ENCODE assay signal across 8 cellular contexts in the genomic region with DNA sequence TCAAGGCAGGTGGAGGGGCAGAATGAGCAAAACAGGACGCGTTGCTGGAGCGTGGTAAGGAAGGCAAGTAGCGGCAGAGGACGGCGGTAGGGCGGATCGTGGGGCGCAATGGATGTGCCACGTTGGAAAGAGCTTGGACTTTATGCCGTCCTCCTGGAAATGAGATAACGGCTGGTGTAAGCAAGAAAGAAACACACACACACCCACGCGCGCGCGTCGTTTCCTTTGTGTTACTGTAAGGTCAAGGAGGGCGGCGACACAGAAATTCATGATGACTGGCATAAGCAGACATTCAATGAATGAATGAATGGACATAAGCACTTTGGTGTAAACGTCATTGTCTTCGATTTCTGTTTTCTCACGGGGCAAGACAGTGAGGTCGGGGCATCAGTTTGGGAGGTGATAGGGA. TPM values are rescaled to one million over a fixed set of nuclear protein-coding genes. Genes with fewer than 3 reads are reported as not detected.
DNase-seq lines count a peak whose midpoint lies in the region; ATAC-seq, FAIRE-seq and TF ChIP-seq lines count a peak whose summit lies in the region.

No MANE protein-coding gene starts in this region.

- peak overlapping the region; percentile 1 to 58 for H3K18ac ChIP-seq in mesenchymal stem cell (ENCODE audit: low read depth in 1 of 2, low read length in 2 of 2)

- WGBS in mesenchymal stem cell, result 4% methylated on average over 24 of the region's 24 CpGs

- peaks cover 3 to 19% of the 10 kb centered on the region in 2 experiments for H3K36me3 ChIP-seq in mesenchymal stem cell (ENCODE audit: control insufficient read depth in 1 of 2, insufficient read depth in 2 of 2, low read depth in 1 of 2, low read length in 2 of 2)

- H3K23ac ChIP-seq in mesenchymal stem cell (ENCODE audit: low read length in 2 of 2), result no peak overlapping the region

- peak overlapping the region; percentile 91 for H3K4me3 ChIP-seq in AG04449 (ENCODE audit: low read depth, low read length)
- H3K4me3 ChIP-seq in mesenchymal stem cell (ENCODE audit: insufficient read depth in 1 of 2, low read depth in 1 of 2, low read length in 2 of 2), result peak overlapping the region; percentile 81 to 86

- H3K4ac ChIP-seq in mesenchymal stem cell (ENCODE audit: low read depth in 1 of 2, low read length in 2 of 2), result peak overlapping the region in 1 of 2 experiments; percentile 33

- ATAC-seq in HG02610 (IDR thresholded peaks at IDR 0.05; ENCODE audit: unreplicated experiment), result peak; percentile 0

- no peak overlapping the region for H2BK15ac ChIP-seq in mesenchymal stem cell (ENCODE audit: low read depth, poor library complexity, severe bottlenecking)

- CTCF ChIA-PET in AG04449 (lab: Yijun Ruan, JAX), result interaction anchor here (1.1 to 4.5 kb wide), 8 partner anchors 10 to 223 kb away, joined by 3 to 20 read pairs (median 5); partner anchors contain the start of genes COX15 and CUTC

- no peak overlapping the region for H4K91ac ChIP-seq in mesenchymal stem cell (ENCODE audit: low read length)

- no peak overlapping the region for H2BK120ac ChIP-seq in mesenchymal stem cell (ENCODE audit: low read depth, low read length)

- peak overlapping the region; percentile 76 for H3K4me2 ChIP-seq in mesenchymal stem cell (ENCODE audit: low read length, poor library complexity, severe bottlenecking)

- H3K9me3 ChIP-seq in mesenchymal stem cell (ENCODE audit: control insufficient read depth, low read length), result no peaks in the 10 kb centered on the region

- POLR2A ChIA-PET in AG04449 (lab: Yijun Ruan, JAX), result interaction anchor here (0.7 to 1.1 kb wide), 5 partner anchors 37 to 256 kb away, joined by 3 to 9 read pairs (median 3); no protein-coding TSS in a partner anchor

- peak overlapping the region in 1 of 2 experiments; percentile 66 for H2BK12ac ChIP-seq in mesenchymal stem cell (ENCODE audit: low read length in 2 of 2)

- H3K27me3 ChIP-seq in mesenchymal stem cell (ENCODE audit: control insufficient read depth in 1 of 2, insufficient read depth in 1 of 2, low read length in 2 of 2), result no peaks in the 10 kb centered on the region

- H2AK5ac ChIP-seq in mesenchymal stem cell (ENCODE audit: low read length, severe bottlenecking), result no peak overlapping the region

- H4K8ac ChIP-seq in mesenchymal stem cell (ENCODE audit: low read length), result peak overlapping the region; percentile 17

- TF ChIP-seq CTCF in AG04449 (IDR thresholded peaks at IDR 0.05; ENCODE audit: insufficient read depth, low read length, missing control alignments) (no peak), D721Med (IDR thresholded peaks at IDR 0.05; ENCODE audit: insufficient read depth, missing control alignments) (no peak)

- no peak for FAIRE-seq in D721Med (lab: Jason Lieb, UNC)

- H2BK5ac ChIP-seq in mesenchymal stem cell (ENCODE audit: low read depth, low read length, poor library complexity, severe bottlenecking), result no peak overlapping the region

- H3K14ac ChIP-seq in mesenchymal stem cell (ENCODE audit: low read length in 2 of 2), result peak overlapping the region in 1 of 2 experiments; percentile 6

- peaks cover 6% of the 10 kb centered on the region for H3K79me1 ChIP-seq in mesenchymal stem cell (replicated peaks; ENCODE audit: low read length, poor library complexity, severe bottlenecking)

- DNase-seq in AG04449 (ENCODE audit: low read depth, low spot score) (no peak), dermis microvascular lymphatic vessel endothelial cell (ENCODE audit: low read depth in 2 of 2) (peak; percentile 32 to 85), mesenchymal stem cell (peak; percentile 51), A172 (ENCODE audit: low spot score) (no peak), D721Med (ENCODE audit: insufficient read length, low spot score) (no peak)
- peak; percentile 65 for DNase-seq in activated CD4-positive, CD25-positive, alpha-beta regulatory T cell treated with anti-CD3 and anti-CD28 coated beads, Interleukin-2, amount 50 U/mL, for 72 hours
- peak; percentile 10 to 11 for DNase-seq in stimulated activated CD8-positive, alpha-beta memory T cell treated with anti-CD3 and anti-CD28 coated beads, Interleukin-2, amount 100 ng/mL, for 1 hour (ENCODE audit: low read depth in 2 of 2)

- H2AFZ ChIP-seq in mesenchymal stem cell (ENCODE audit: low read depth, low read length), result peak overlapping the region; percentile 97

- peak overlapping the region; percentile 98 for H3K9ac ChIP-seq in mesenchymal stem cell (ENCODE audit: low read length)

- H3K4me1 ChIP-seq in mesenchymal stem cell (ENCODE audit: control insufficient read depth, insufficient read depth, low read depth, low read length), result peaks cover 9% of the 10 kb centered on the region

- no peak overlapping the region for H3K27ac ChIP-seq in mesenchymal stem cell (ENCODE audit: low read length, poor library complexity, severe bottlenecking)

RNA-seq across cellular contexts. Expression of gene ENTPD7, which starts 0.7 kb away (rescaled TPM):
- total RNA-seq in dermis microvascular lymphatic vessel endothelial cell, result 18.4 and 20.7 TPM in 2 replicates
- 16.1 TPM for polyA plus RNA-seq in mesenchymal stem cell (2013, experiment 1 of 2)
- 16.0 TPM for polyA plus RNA-seq in mesenchymal stem cell (2013, experiment 2 of 2)
- total RNA-seq in A172 (2014; rRNA removed; shearing (Covaris generic)), result 23.7 and 30.8 TPM in 2 replicates

RNA-seq across cellular contexts. Expression of gene SLC25A28, which starts 38.4 kb away (rescaled TPM):
- 8.6 and 13.8 TPM in 2 replicates for total RNA-seq in dermis microvascular lymphatic vessel endothelial cell
- polyA plus RNA-seq in mesenchymal stem cell (2013, experiment 1 of 2), result 36.1 TPM
- 35.3 TPM for polyA plus RNA-seq in mesenchymal stem cell (2013, experiment 2 of 2)
- 17.4 and 18.2 TPM in 2 replicates for total RNA-seq in A172 (2014; rRNA removed; shearing (Covaris generic))

Comparison
In these comparisons a context has a peak if more than half of its experiments do, and no peak if none do; other contexts are left out.
1. DNase-seq: peak in activated CD4-positive, CD25-positive, alpha-beta regulatory T cell treated with anti-CD3 and anti-CD28 coated beads, Interleukin-2, amount 50 U/mL, for 72 hours (single experiment), dermis microvascular lymphatic vessel endothelial cell (2 of 2), mesenchymal stem cell (single experiment) and stimulated activated CD8-positive, alpha-beta memory T cell treated with anti-CD3 and anti-CD28 coated beads, Interleukin-2, amount 100 ng/mL, for 1 hour (2 of 2); none in AG04449 (single experiment), A172 (single experiment) and D721Med (single experiment).